17 cellular contexts compared by ENCODE assay signal in the genomic region with DNA sequence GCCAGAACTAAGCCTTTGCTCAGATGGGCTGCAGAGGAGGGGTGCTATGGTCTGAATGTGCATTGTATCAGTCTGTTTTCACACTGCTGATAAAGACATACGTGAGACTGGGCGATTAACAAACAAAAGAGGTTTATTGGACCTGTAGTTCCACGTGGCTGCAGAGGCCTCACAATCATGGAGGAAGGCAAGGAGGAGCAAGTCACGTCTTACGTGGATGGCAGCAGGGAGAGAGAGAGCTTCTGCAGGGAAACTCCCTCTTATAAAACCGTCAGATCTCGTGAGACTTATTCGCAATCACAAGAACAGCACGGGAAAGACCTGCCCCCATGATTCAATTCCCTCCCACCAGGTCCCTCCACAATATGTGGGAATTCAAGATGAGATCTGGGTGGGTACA. TPM values are rescaled to one million over a fixed set of nuclear protein-coding genes. Genes with fewer than 3 reads are reported as not detected.
DNase-seq lines count a peak whose midpoint lies in the region; ATAC-seq and TF ChIP-seq lines count a peak whose summit lies in the region.
"Had no signal": no experiment of that assay in that cellular context is flagged by ENCODE, and none has a peak within 500 bp of the region (broad histone marks: within the 10 kb centered on the region; RNA-seq: fewer than 3 reads in every experiment).

No MANE protein-coding gene starts in this region.

- no peak for DNase-seq in activated CD8-positive, alpha-beta memory T cell treated with anti-CD3 and anti-CD28 coated beads, Interleukin-2, amount 10 ng/mL, durations not matched to agents 7 days and 5 days
- DNase-seq in activated CD8-positive, alpha-beta memory T cell treated with anti-CD3 and anti-CD28 coated beads for 24 hours, result no peak
- DNase-seq in Panc1 (ENCODE audit: low read depth, low spot score), result no peak
- no peak for DNase-seq in effector memory CD8-positive, alpha-beta T cell
- DNase-seq in natural killer cell treated with Interleukin-12 subunit alpha and Interleukin-12 subunit beta and Interleukin-15 and Interleukin-18, amount 100 ng/mL, for 72 hours (ENCODE audit: low spot score), result no peak
- DNase-seq: DMS79, MM.1S, NCI-H1092 treated with DMSO at 0.1 percent for 48 hours, NCI-H2081 treated with DMSO at 0.1 percent for 48 hours, Peyer's patch had no signal

- H3K36me3 ChIP-seq in Panc1 (ENCODE audit: control insufficient read depth, insufficient read depth, low read length), result no peaks in the 10 kb centered on the region; the same call in 1 of the 2 replicates
- H3K36me3 ChIP-seq: HAP-1, Peyer's patch had no signal

- no peak overlapping the region for H3K27ac ChIP-seq in Panc1 (ENCODE audit: low read length)
- H3K27ac ChIP-seq: A549, Peyer's patch, SJSA1 had no signal

- peak overlapping the region; percentile 42 for H3K27ac Mint-ChIP-seq in activated CD8-positive, alpha-beta memory T cell treated with anti-CD3 and anti-CD28 coated beads, Interleukin-2, amount 10 ng/mL, durations not matched to agents 7 days and 5 days
- peak overlapping the region; percentile 50 to 59 for H3K27ac Mint-ChIP-seq in effector memory CD8-positive, alpha-beta T cell
- H3K27ac Mint-ChIP-seq in natural killer cell treated with Interleukin-12 subunit alpha and Interleukin-12 subunit beta and Interleukin-15 and Interleukin-18, amount 100 ng/mL, for 72 hours, result peak overlapping the region; percentile 76 to 87
- H3K27ac Mint-ChIP-seq: IgD-negative memory B cell had no signal

- peaks cover 4% of the 10 kb centered on the region for H3K36me3 Mint-ChIP-seq in activated CD8-positive, alpha-beta memory T cell treated with anti-CD3 and anti-CD28 coated beads, Interleukin-2, amount 10 ng/mL, durations not matched to agents 7 days and 5 days
- H3K36me3 Mint-ChIP-seq in effector memory CD8-positive, alpha-beta T cell (ENCODE audit: insufficient read depth), result peaks cover 24% of the 10 kb centered on the region
- no peaks in the 10 kb centered on the region for H3K36me3 Mint-ChIP-seq in natural killer cell treated with Interleukin-12 subunit alpha and Interleukin-12 subunit beta and Interleukin-15 and Interleukin-18, amount 100 ng/mL, for 72 hours
- H3K36me3 Mint-ChIP-seq: IgD-negative memory B cell had no signal

- H3K4me1 ChIP-seq in Panc1 (ENCODE audit: control insufficient read depth, insufficient read depth, low read length), result no peaks in the 10 kb centered on the region

- H3K27me3 Mint-ChIP-seq in activated CD8-positive, alpha-beta memory T cell treated with anti-CD3 and anti-CD28 coated beads, Interleukin-2, amount 10 ng/mL, durations not matched to agents 7 days and 5 days, result peaks cover 3% of the 10 kb centered on the region
- no peaks in the 10 kb centered on the region for H3K27me3 Mint-ChIP-seq in effector memory CD8-positive, alpha-beta T cell
- no peaks in the 10 kb centered on the region for H3K27me3 Mint-ChIP-seq in natural killer cell treated with Interleukin-12 subunit alpha and Interleukin-12 subunit beta and Interleukin-15 and Interleukin-18, amount 100 ng/mL, for 72 hours
- H3K27me3 Mint-ChIP-seq: IgD-negative memory B cell had no signal

- no peak for TF ChIP-seq CTCF in Panc1 (IDR thresholded peaks at IDR 0.05)

- H3K9me3 Mint-ChIP-seq in activated CD8-positive, alpha-beta memory T cell treated with anti-CD3 and anti-CD28 coated beads, Interleukin-2, amount 10 ng/mL, durations not matched to agents 7 days and 5 days (ENCODE audit: low read depth), result no peaks in the 10 kb centered on the region
- H3K9me3 Mint-ChIP-seq in effector memory CD8-positive, alpha-beta T cell, result no peaks in the 10 kb centered on the region
- H3K9me3 Mint-ChIP-seq in natural killer cell treated with Interleukin-12 subunit alpha and Interleukin-12 subunit beta and Interleukin-15 and Interleukin-18, amount 100 ng/mL, for 72 hours, result no peaks in the 10 kb centered on the region
- H3K9me3 Mint-ChIP-seq: IgD-negative memory B cell had no signal

- POLR2A ChIA-PET in Panc1 (lab: Charles Lee), result no interaction called here

- H3K4me3 ChIP-seq in Panc1 (ENCODE audit: low read depth in 2 of 2, low read length in 2 of 2), result no peak overlapping the region
- H3K4me3 ChIP-seq: A549, HAP-1, Peyer's patch, SJSA1 had no signal

- H3K9me3 ChIP-seq in Panc1 (ENCODE audit: control insufficient read depth, insufficient read depth, low read depth, low read length), result no peaks in the 10 kb centered on the region
- H3K9me3 ChIP-seq: A549, HAP-1, Peyer's patch had no signal

- no peak overlapping the region for H3K4me3 Mint-ChIP-seq in activated CD8-positive, alpha-beta memory T cell treated with anti-CD3 and anti-CD28 coated beads, Interleukin-2, amount 10 ng/mL, durations not matched to agents 7 days and 5 days
- H3K4me3 Mint-ChIP-seq in effector memory CD8-positive, alpha-beta T cell, result no peak overlapping the region
- no peak overlapping the region for H3K4me3 Mint-ChIP-seq in natural killer cell treated with Interleukin-12 subunit alpha and Interleukin-12 subunit beta and Interleukin-15 and Interleukin-18, amount 100 ng/mL, for 72 hours

- in situ Hi-C loops in Panc1 (cut with HindIII; ENCODE audit: low pct_unique_long_range_greater_than_20kb, low sequenced_read_pairs), result no loop called here

- ATAC-seq in activated CD8-positive, alpha-beta memory T cell treated with anti-CD3 and anti-CD28 coated beads, Interleukin-2, amount 10 ng/mL, durations not matched to agents 7 days and 5 days, result no peak
- ATAC-seq in Panc1 (no peak), GM21515 (IDR thresholded peaks at IDR 0.05; ENCODE audit: unreplicated experiment) (no peak), HG03342 (IDR thresholded peaks at IDR 0.05; ENCODE audit: unreplicated experiment) (no peak), HG03039 (IDR thresholded peaks at IDR 0.05; ENCODE audit: unreplicated experiment) (no peak)
- no peak for ATAC-seq in effector memory CD8-positive, alpha-beta T cell (replicated peaks)
- ATAC-seq in natural killer cell treated with Interleukin-12 subunit alpha and Interleukin-12 subunit beta and Interleukin-15 and Interleukin-18, amount 100 ng/mL, for 72 hours, result no peak
- ATAC-seq: A549 had no signal

- no peaks in the 10 kb centered on the region for H3K27me3 ChIP-seq in Panc1 (ENCODE audit: control insufficient read depth, insufficient read depth, low read length)
- H3K27me3 ChIP-seq: Peyer's patch, SJSA1 had no signal

- BruUV-seq in Panc1 (replicated peaks; lab: Mats Ljungman, UMichigan), result TSS peak; percentile 64

- CTCF ChIA-PET in activated CD8-positive, alpha-beta memory T cell treated with anti-CD3 and anti-CD28 coated beads, Interleukin-2, amount 10 ng/mL, durations not matched to agents 7 days and 5 days (lab: Charles Lee), result interaction anchor here (1.4 to 2.7 kb wide), 2 partner anchors 9 to 11 kb away, joined by 6 to 8 read pairs; no protein-coding TSS in a partner anchor
- CTCF ChIA-PET in Panc1 (lab: Charles Lee), result no interaction called here

- intact Hi-C loops in Panc1 (cut with micrococcal nuclease; ENCODE audit: unreplicated experiment), result no loop called here

- H3K4me1 Mint-ChIP-seq in activated CD8-positive, alpha-beta memory T cell treated with anti-CD3 and anti-CD28 coated beads, Interleukin-2, amount 10 ng/mL, durations not matched to agents 7 days and 5 days, result peaks cover 31% of the 10 kb centered on the region
- H3K4me1 Mint-ChIP-seq in effector memory CD8-positive, alpha-beta T cell (ENCODE audit: low read depth in 2 of 2), result peaks cover 12 to 16% of the 10 kb centered on the region in 2 donors
- peaks cover 17 to 25% of the 10 kb centered on the region in 2 donors for H3K4me1 Mint-ChIP-seq in natural killer cell treated with Interleukin-12 subunit alpha and Interleukin-12 subunit beta and Interleukin-15 and Interleukin-18, amount 100 ng/mL, for 72 hours (ENCODE audit: low read depth in 2 of 2)

RNA-seq across cellular contexts. Expression of gene BRF1, which starts 3.8 kb away (rescaled TPM):
- 10 to 100 TPM; 32.2 to 51.8 TPM for total RNA-seq in activated CD8-positive, alpha-beta memory T cell treated with anti-CD3 and anti-CD28 coated beads, Interleukin-2, amount 10 ng/mL, durations not matched to agents 7 days and 5 days
- 25.0 TPM for total RNA-seq in Panc1 (2021; ENCODE audit: unreplicated experiment)
- 23.6 TPM for polyA plus RNA-seq in Panc1 (2012; ENCODE audit: insufficient read length)
- total RNA-seq in natural killer cell treated with Interleukin-12 subunit alpha and Interleukin-12 subunit beta and Interleukin-15 and Interleukin-18, amount 100 ng/mL, for 72 hours, result 10 to 100 TPM; 43.4 to 76.5 TPM

RNA-seq across cellular contexts. Expression of gene PACS2, which starts 10.0 kb away (rescaled TPM):
- 10 to 100 TPM; 27.8 to 40.2 TPM for total RNA-seq in activated CD8-positive, alpha-beta memory T cell treated with anti-CD3 and anti-CD28 coated beads, Interleukin-2, amount 10 ng/mL, durations not matched to agents 7 days and 5 days
- 55.2 TPM for total RNA-seq in Panc1 (2021; ENCODE audit: unreplicated experiment)
- 72.3 TPM for polyA plus RNA-seq in Panc1 (2012; ENCODE audit: insufficient read length)
- total RNA-seq in natural killer cell treated with Interleukin-12 subunit alpha and Interleukin-12 subunit beta and Interleukin-15 and Interleukin-18, amount 100 ng/mL, for 72 hours, result 10 to 100 TPM; 24.9 to 26.3 TPM

RNA-seq across cellular contexts. Expression of gene BTBD6, which starts 56.2 kb away (rescaled TPM):
- total RNA-seq in activated CD8-positive, alpha-beta memory T cell treated with anti-CD3 and anti-CD28 coated beads, Interleukin-2, amount 10 ng/mL, durations not matched to agents 7 days and 5 days, result 10 to 100 TPM; 47.1 to 49.0 TPM
- 0.26 TPM for total RNA-seq in Panc1 (2021; ENCODE audit: unreplicated experiment)
- not detected for polyA plus RNA-seq in Panc1 (2012; ENCODE audit: insufficient read length)
- total RNA-seq in natural killer cell treated with Interleukin-12 subunit alpha and Interleukin-12 subunit beta and Interleukin-15 and Interleukin-18, amount 100 ng/mL, for 72 hours, result 10 to 100 TPM; 42.3 to 52.9 TPM

Comparison
In these comparisons a context has a peak if more than half of its experiments do, and no peak if none do; other contexts are left out.
1. RNA of gene BTBD6, which starts 56.2 kb away (total RNA-seq): 42.3 to 52.9 TPM in natural killer cell treated with Interleukin-12 subunit alpha and Interleukin-12 subunit beta and Interleukin-15 and Interleukin-18, amount 100 ng/mL, for 72 hours and 47.1 to 49.0 TPM in activated CD8-positive, alpha-beta memory T cell treated with anti-CD3 and anti-CD28 coated beads, Interleukin-2, amount 10 ng/mL, durations not matched to agents 7 days and 5 days; 0.26 TPM in Panc1 (single experiment); every median in the first group is over 10 times any median in the second.
2. Peak in every context shown above with its lines, with median percentiles within 50 percentile points of each other: H3K27ac Mint-ChIP-seq.